17 cellular contexts compared by ENCODE assay signal in genomic region chr12:53622724-53623123, GRCh38. TPM values are rescaled to one million over a fixed set of nuclear protein-coding genes. Genes with fewer than 3 reads are reported as not detected.
A peak's percentile ranks its signal among the peaks of the same experiment; 100 is the strongest.
DNase-seq lines count a peak whose midpoint lies in the region; ATAC-seq, FAIRE-seq and TF ChIP-seq lines count a peak whose summit lies in the region.
"Had no signal": no experiment of that assay in that cellular context is flagged by ENCODE, and none has a peak within 500 bp of the region (broad histone marks: within the 10 kb centered on the region; RNA-seq: fewer than 3 reads in every experiment).

No MANE protein-coding gene starts in this region.

- H3K27ac ChIP-seq in K562 (ENCODE audit: extremely low read depth, low read depth, low read length) (peak overlapping the region; percentile 98), uterus (peak overlapping the region; percentile 14 to 92), neuronal stem cell (replicated peaks; ENCODE audit: low read length) (no peak overlapping the region)

- H3K9me3 ChIP-seq in K562 (replicated peaks; ENCODE audit: control insufficient read depth, insufficient read depth, low read depth, low read length) (no peaks in the 10 kb centered on the region), uterus (no peaks in the 10 kb centered on the region), neuronal stem cell (replicated peaks in 1 of 2; ENCODE audit: control insufficient read depth in 2 of 2, insufficient read depth in 1 of 2, low read depth in 1 of 2, low read length in 2 of 2) (no peaks in the 10 kb centered on the region)
- H3K9me3 ChIP-seq: prostate gland had no signal

- no peak overlapping the region for H2AK5ac ChIP-seq in neuronal stem cell (ENCODE audit: low read depth, low read length)

- H3K23ac ChIP-seq in neuronal stem cell (ENCODE audit: low read depth, low read length, poor library complexity) = no peak overlapping the region

- FAIRE-seq in K562 (lab: Jason Lieb, UNC) = no peak
- FAIRE-seq: RCC 7860 had no signal

- H3K9me1 ChIP-seq in K562 (ENCODE audit: control insufficient read depth, insufficient read depth, low read length) = no peaks in the 10 kb centered on the region

- H3K27ac Mint-ChIP-seq in activated naive CD4-positive, alpha-beta T cell treated with anti-CD3 and anti-CD28 coated beads, Interleukin-2, amount 50 U/mL, for 24 hours = peak overlapping the region; percentile 12
- H3K27ac Mint-ChIP-seq in nephron = peak overlapping the region; percentile 38 to 99 (median 89)

- CTCF ChIA-PET in K562 (lab: Yijun Ruan, JAX; ENCODE audit: low intra/inter-chr PET ratio) = no interaction called here

- no peaks in the 10 kb centered on the region for H3K9me3 Mint-ChIP-seq in activated naive CD4-positive, alpha-beta T cell treated with anti-CD3 and anti-CD28 coated beads, Interleukin-2, amount 50 U/mL, for 24 hours
- no peaks in the 10 kb centered on the region for H3K9me3 Mint-ChIP-seq in nephron
- H3K9me3 Mint-ChIP-seq: CD8-positive, alpha-beta T cell had no signal

- H3K14ac ChIP-seq in neuronal stem cell (ENCODE audit: low read length) = no peak overlapping the region

- H4K8ac ChIP-seq in neuronal stem cell (ENCODE audit: low read depth, low read length) = no peak overlapping the region

- intact Hi-C loops in K562 (cut with micrococcal nuclease) = no loop called here
- intact Hi-C loops in uterus (cut with DNase I; ENCODE audit: low total_unique reads) = no loop called here

- no peaks in the 10 kb centered on the region for H3K27me3 Mint-ChIP-seq in activated naive CD4-positive, alpha-beta T cell treated with anti-CD3 and anti-CD28 coated beads, Interleukin-2, amount 50 U/mL, for 24 hours
- H3K27me3 Mint-ChIP-seq in nephron (ENCODE audit: low read depth) = no peaks in the 10 kb centered on the region

- H3K18ac ChIP-seq in neuronal stem cell (ENCODE audit: low read length) = no peak overlapping the region

- no peak overlapping the region for H3K4me3 ChIP-seq in K562
- no peak overlapping the region for H3K4me3 ChIP-seq in uterus
- no peak overlapping the region for H3K4me3 ChIP-seq in neuronal stem cell (ENCODE audit: low read length in 2 of 2)

- H3K9ac ChIP-seq in K562 (ENCODE audit: insufficient read depth in 1 of 2, low read depth in 2 of 2, low read length in 2 of 2) = peak overlapping the region in 1 of 2 experiments; percentile 96; a peak in 2 of 4 replicates
- no peak overlapping the region for H3K9ac ChIP-seq in neuronal stem cell (ENCODE audit: low read depth, low read length, poor library complexity)

- H4K91ac ChIP-seq in neuronal stem cell (ENCODE audit: low read depth, low read length, poor library complexity) = no peak overlapping the region

- peaks cover 7% of the 10 kb centered on the region for H3K36me3 Mint-ChIP-seq in activated naive CD4-positive, alpha-beta T cell treated with anti-CD3 and anti-CD28 coated beads, Interleukin-2, amount 50 U/mL, for 24 hours
- H3K36me3 Mint-ChIP-seq in nephron (ENCODE audit: low read depth) = peaks cover 11% of the 10 kb centered on the region

- peaks cover 77% of the 10 kb centered on the region for H3K79me2 ChIP-seq in K562 (ENCODE audit: control insufficient read depth, insufficient read depth, low read length)

- no peaks in the 10 kb centered on the region for H4K20me1 ChIP-seq in K562 (replicated peaks; ENCODE audit: control insufficient read depth, insufficient read depth, low read length)

- no peak overlapping the region for H3K4ac ChIP-seq in neuronal stem cell (ENCODE audit: low read length)

- TF ChIP-seq CTCF in K562 (IDR thresholded peaks at IDR 0.05 in 2 of 3, conservative IDR thresholded peaks at IDR 0.05 in 1 of 3; ENCODE audit: insufficient read depth in 2 of 3, low read depth in 1 of 3, low read length in 3 of 3) (no peak), nephron (IDR thresholded peaks at IDR 0.05; ENCODE audit: unreplicated experiment in 3 of 3) (no peak), uterus (IDR thresholded peaks at IDR 0.05) (no peak)

- POLR2A ChIA-PET in K562 (lab: Yijun Ruan, JAX) = interaction anchor here (0.6 to 5.6 kb wide), 4 partner anchors 10 to 670 kb away, joined by 4 to 46 read pairs (median 5); partner anchors contain the start of gene ATP5MC2

- no peak overlapping the region for H2BK120ac ChIP-seq in neuronal stem cell (ENCODE audit: low read depth, low read length)

- DNase-seq in activated naive CD4-positive, alpha-beta T cell treated with Interleukin-2 at 50 U/mL for 16 hours = no peak
- no peak for DNase-seq in K562 (ENCODE audit: extremely low read depth in 1 of 4, low spot score in 3 of 4)
- no peak for DNase-seq in uterus
- no peak for DNase-seq in NCI-H2196 treated with DMSO at 0.1 percent for 48 hours (lab: John Stamatoyannopoulos, UW; ENCODE audit: unreplicated experiment)
- DNase-seq in neuronal stem cell (ENCODE audit: low spot score) = no peak
- DNase-seq in SW480 (ENCODE audit: low spot score) = no peak
- DNase-seq: 8988T; activated effector memory CD4-positive, alpha-beta T cell treated with anti-CD3 and anti-CD28 coated beads, Interleukin-2, amount 50 U/mL, for 16 hours; CD8-positive, alpha-beta T cell; hypothalamus; MM.1S; NCI-H187 treated with DMSO at 0.1 percent for 48 hours; NCI-H526 had no signal

- H3K4me1 Mint-ChIP-seq in activated naive CD4-positive, alpha-beta T cell treated with anti-CD3 and anti-CD28 coated beads, Interleukin-2, amount 50 U/mL, for 24 hours = peaks cover 69% of the 10 kb centered on the region
- peaks cover 47% of the 10 kb centered on the region for H3K4me1 Mint-ChIP-seq in nephron

- H3K79me1 ChIP-seq in neuronal stem cell (ENCODE audit: low read depth, low read length) = no peaks in the 10 kb centered on the region

- TF ChIP-seq RAD21 in K562 (CRISPR knock-in tag; conservative IDR thresholded peaks at IDR 0.05 in 1 of 2, IDR thresholded peaks at IDR 0.05 in 1 of 2) = no peak

- no peak overlapping the region for H3K4me3 Mint-ChIP-seq in activated naive CD4-positive, alpha-beta T cell treated with anti-CD3 and anti-CD28 coated beads, Interleukin-2, amount 50 U/mL, for 24 hours
- peak overlapping the region in 1 of 3 experiments; percentile 94 for H3K4me3 Mint-ChIP-seq in nephron
- H3K4me3 Mint-ChIP-seq: CD8-positive, alpha-beta T cell had no signal

- H3K36me3 ChIP-seq in K562 (ENCODE audit: control insufficient read depth, insufficient read depth, low read length) (peaks cover 4% of the 10 kb centered on the region; the same call in 1 of the 3 replicates), uterus (no peaks in the 10 kb centered on the region), neuronal stem cell (replicated peaks in 1 of 2; ENCODE audit: control insufficient read depth in 2 of 2, insufficient read depth in 2 of 2, low read length in 2 of 2) (peaks cover 0 to 5% of the 10 kb centered on the region in 2 donors)
- H3K36me3 ChIP-seq: prostate gland had no signal

- no peak for TF ChIP-seq POLR2A in K562 (conservative IDR thresholded peaks at IDR 0.05)
- no peak for TF ChIP-seq POLR2A in uterus (IDR thresholded peaks at IDR 0.05)

- WGBS in K562 (ENCODE audit: insufficient coverage, low coverage, missing lambda C conversion rate) = 66% methylated on average over 5 of the region's 5 CpGs
- WGBS in neuronal stem cell (ENCODE audit: extremely low coverage in 2 of 2, insufficient read length in 2 of 2, insufficient replicate concordance in 1 of 2), 2 donors = no CpG with 5 or more reads among the region's 5 CpGs

- in situ Hi-C loops in K562 (cut with MboI) = no loop called here

- H2AFZ ChIP-seq in K562 (ENCODE audit: low read depth, low read length) (peak overlapping the region; percentile 30; the same call in 1 of the 2 replicates), neuronal stem cell (ENCODE audit: low read length) (no peak overlapping the region)

- no TSS peak for BruUV-seq in K562 (replicated peaks; lab: Mats Ljungman, UMichigan)

- no peak overlapping the region for H2BK5ac ChIP-seq in neuronal stem cell (ENCODE audit: low read length)

- H2BK15ac ChIP-seq in neuronal stem cell (ENCODE audit: low read length) = no peak overlapping the region

- H3K4me1 ChIP-seq in K562 (replicated peaks in 1 of 2; ENCODE audit: control insufficient read depth in 2 of 2, insufficient read depth in 2 of 2, low read length in 2 of 2) (peaks cover 16 to 21% of the 10 kb centered on the region in 2 experiments; a peak in 4 of 5 replicates), uterus (peaks cover 0 to 3% of the 10 kb centered on the region in 2 donors), neuronal stem cell (ENCODE audit: control insufficient read depth in 2 of 2, insufficient read depth in 1 of 2, low read depth in 1 of 2, low read length in 2 of 2) (peaks cover 6 to 13% of the 10 kb centered on the region in 2 donors)

- TF ChIP-seq EP300 in K562 (IDR thresholded peaks at IDR 0.05; ENCODE audit: low read length) = no peak

- no peak overlapping the region for H2BK12ac ChIP-seq in neuronal stem cell (ENCODE audit: low read length)

- peak overlapping the region; percentile 94; the same call in 1 of the 2 replicates for H3K4me2 ChIP-seq in K562 (ENCODE audit: insufficient read depth, low read length)
- no peak overlapping the region for H3K4me2 ChIP-seq in neuronal stem cell (ENCODE audit: insufficient read depth, low read length, poor library complexity, severe bottlenecking)

- no peak for ATAC-seq in K562
- ATAC-seq: CD8-positive, alpha-beta T cell had no signal

- no peaks in the 10 kb centered on the region for H3K27me3 ChIP-seq in K562 (ENCODE audit: control insufficient read depth in 2 of 2, insufficient read depth in 2 of 2, low read length in 2 of 2)
- no peaks in the 10 kb centered on the region for H3K27me3 ChIP-seq in uterus
- H3K27me3 ChIP-seq in neuronal stem cell (ENCODE audit: control insufficient read depth in 3 of 3, insufficient read depth in 3 of 3, low read depth in 1 of 3, low read length in 3 of 3) = no peaks in the 10 kb centered on the region

RNA-seq across cellular contexts. Expression of gene ATF7, which starts 3.5 kb away (rescaled TPM):
- 37.6 and 52.5 TPM in 2 replicates for total RNA-seq in K562 (2011; cell fraction: chromatin; rRNA removed; ENCODE audit: low replicate concordance)
- total RNA-seq in K562 (2011; cell fraction: nucleolus; rRNA removed) = 22.0 and 24.5 TPM in 2 replicates
- total RNA-seq in K562 (2011; cell fraction: nucleoplasm; rRNA removed) = 48.6 and 75.5 TPM in 2 replicates
- total RNA-seq in K562 (2014; rRNA removed) (8.5 and 10.6 TPM in 2 replicates), K562 (2014; rRNA removed; fragmentation: Illumina TruSeq; extraction: Trizol) (16.7 and 17.8 TPM in 2 replicates), K562 (2015; rRNA removed; fragmentation: Illumina TruSeq; extraction: Trizol) (12.3 and 13.8 TPM in 2 replicates), K562 (2021) (20.7 and 23.8 TPM in 2 replicates), uterus (10 to 100 TPM; 10.6 to 47.6 (median 21.3) TPM)
- polyA plus RNA-seq in K562 (2011; rRNA removed) (20.9 and 23.0 TPM in 2 replicates), K562 (2014; fragmentation: Illumina TruSeq; extraction: Trizol) (20.8 and 22.0 TPM in 2 replicates), K562 (2014; fragmentation: Nextera tagmentation; extraction: Ambion mirVana) (10 to 100 TPM; 28.9 to 30.4 TPM), K562 (2014; rRNA removed) (18.4 and 23.5 TPM in 2 replicates)
- polyA plus RNA-seq in K562 (2011; cell fraction: cytosol; rRNA removed) = 13.1 and 21.3 TPM in 2 replicates
- 24.3 and 25.6 TPM in 2 replicates for polyA plus RNA-seq in K562 (2011; cell fraction: nucleus; rRNA removed)
- polyA plus RNA-seq in K562 (2012) = 11.9 and 18.6 TPM in 2 replicates
- 20.8 and 32.8 TPM in 2 replicates for polyA minus RNA-seq in K562 (2011; rRNA and poly(A)+ RNA removed)
- polyA minus RNA-seq in K562 (2011; cell fraction: cytosol; rRNA and poly(A)+ RNA removed) = 12.7 and 28.9 TPM in 2 replicates
- polyA minus RNA-seq in K562 (2011; cell fraction: nucleus; rRNA and poly(A)+ RNA removed) = 9.7 and 15.9 TPM in 2 replicates
- 17.4 TPM for polyA plus RNA-seq in neuronal stem cell (2013, experiment 1 of 2)
- polyA plus RNA-seq in neuronal stem cell (2013, experiment 2 of 2) = 17.3 TPM

RNA-seq across cellular contexts. Expression of gene ATP5MC2, which starts 53.2 kb away (rescaled TPM):
- total RNA-seq in K562 (2011; cell fraction: chromatin; rRNA removed; ENCODE audit: low replicate concordance) = 68.0 and 106 TPM in 2 replicates
- 128 and 131 TPM in 2 replicates for total RNA-seq in K562 (2011; cell fraction: nucleolus; rRNA removed)
- 147 and 211 TPM in 2 replicates for total RNA-seq in K562 (2011; cell fraction: nucleoplasm; rRNA removed)
- total RNA-seq in K562 (2014; rRNA removed) = 314 and 449 TPM in 2 replicates
- total RNA-seq in K562 (2014; rRNA removed; fragmentation: Illumina TruSeq; extraction: Trizol) = 338 and 468 TPM in 2 replicates
- 543 and 551 TPM in 2 replicates for total RNA-seq in K562 (2015; rRNA removed; fragmentation: Illumina TruSeq; extraction: Trizol)
- total RNA-seq in K562 (2021) = 458 and 490 TPM in 2 replicates
- polyA plus RNA-seq in K562 (2011; rRNA removed) = 372 and 445 TPM in 2 replicates
- polyA plus RNA-seq in K562 (2011; cell fraction: cytosol; rRNA removed) = 857 and 961 TPM in 2 replicates
- 343 and 358 TPM in 2 replicates for polyA plus RNA-seq in K562 (2011; cell fraction: nucleus; rRNA removed)
- polyA plus RNA-seq in K562 (2012) = 869 and 1,024 TPM in 2 replicates
- polyA plus RNA-seq in K562 (2014; fragmentation: Illumina TruSeq; extraction: Trizol) = 845 and 851 TPM in 2 replicates
- polyA plus RNA-seq in K562 (2014; fragmentation: Nextera tagmentation; extraction: Ambion mirVana) = 1,000 to 10,000 TPM; 1,200 to 1,208 TPM
- 377 and 575 TPM in 2 replicates for polyA plus RNA-seq in K562 (2014; rRNA removed)
- 585 and 751 TPM in 2 replicates for polyA minus RNA-seq in K562 (2011; rRNA and poly(A)+ RNA removed)
- polyA minus RNA-seq in K562 (2011; cell fraction: cytosol; rRNA and poly(A)+ RNA removed) = 326 and 340 TPM in 2 replicates
- 72.2 and 129 TPM in 2 replicates for polyA minus RNA-seq in K562 (2011; cell fraction: nucleus; rRNA and poly(A)+ RNA removed)
- 100 to 1,000 TPM in 2 of 4 donors, 10 to 100 TPM in 2; 68.9 to 215 (median 133) TPM for total RNA-seq in uterus
- 847 TPM for polyA plus RNA-seq in neuronal stem cell (2013, experiment 1 of 2)
- polyA plus RNA-seq in neuronal stem cell (2013, experiment 2 of 2) = 851 TPM
